Comparison of ENCODE assay signal across 25 cellular contexts in genomic region chr2:2026851-2027250, GRCh38.
"Had no signal": no experiment of that assay in that cellular context is flagged by ENCODE, and none has a peak within 500 bp of the region (broad histone marks: within the 10 kb centered on the region; RNA-seq: fewer than 3 reads in every experiment).

No MANE protein-coding gene starts in this region.

- DNase-seq: activated CD4-positive, alpha-beta T cell treated with anti-CD3 and anti-CD28 coated beads for 4 hours; activated CD4-positive, alpha-beta T cell treated with anti-CD3 and anti-CD28 coated beads, Interleukin-2, amount 50 U/mL, for 4 hours; activated naive CD4-positive, alpha-beta T cell; activated T-cell treated with anti-CD3 and anti-CD28 coated beads for 4 hours; activated T-cell treated with anti-CD3 and anti-CD28 coated beads, Interleukin-2, amount 50 U/mL, for 72 hours; glutamatergic neuron; left ventricle myocardium inferior; pancreas; retina; sigmoid colon; stimulated activated CD4-positive, alpha-beta T cell treated with anti-CD3 and anti-CD28 coated beads, Interleukin-1b, Interleukin-23, amount 100 ng/mL, for 48 hours; stimulated activated CD4-positive, alpha-beta T cell treated with anti-CD3 and anti-CD28 coated beads, Interleukin-4, amount 100 ng/mL, for 4 hours; stimulated activated CD8-positive, alpha-beta memory T cell treated with anti-CD3 and anti-CD28 coated beads, Interleukin-4, amount 100 ng/mL, for 48 hours; uterus had no signal

- H3K27me3 Mint-ChIP-seq: brain; stimulated activated memory B cell treated with anti-CD40 and anti-IgM and Interleukin-4, amounts not matched to agents 10 μg/mL and 1 μg/mL and 100 μg/mL, for 72 hours had no signal

- H3K4me3 ChIP-seq: ascending aorta, cardiac muscle cell, left ventricle myocardium inferior, mucosa of descending colon, pancreas, prostate gland, sigmoid colon, suprapubic skin, transverse colon, uterus had no signal

- H3K9me3 Mint-ChIP-seq: activated naive CD4-positive, alpha-beta T cell treated with anti-CD3 and anti-CD28 coated beads, Interleukin-2, amount 50 U/mL, for 72 hours; activated T-cell treated with anti-CD3 and anti-CD28 coated beads, Interleukin-2, amount 50 U/mL, for 72 hours; brain; nephron had no signal

- H3K36me3 ChIP-seq: ascending aorta, cardiac muscle cell, left ventricle myocardium inferior, neutrophil, pancreas, prostate gland, sigmoid colon, suprapubic skin, transverse colon, uterus had no signal

- H3K4me3 Mint-ChIP-seq: activated T-cell treated with anti-CD3 and anti-CD28 coated beads, Interleukin-2, amount 50 U/mL, for 72 hours; brain; nephron; stimulated activated memory B cell treated with anti-CD40 and anti-IgM and Interleukin-4, amounts not matched to agents 10 μg/mL and 1 μg/mL and 100 μg/mL, for 72 hours had no signal

- H3K27ac Mint-ChIP-seq: activated naive CD4-positive, alpha-beta T cell treated with anti-CD3 and anti-CD28 coated beads, Interleukin-2, amount 50 U/mL, for 72 hours; activated T-cell treated with anti-CD3 and anti-CD28 coated beads, Interleukin-2, amount 50 U/mL, for 72 hours; nephron; stimulated activated memory B cell treated with anti-CD40 and anti-IgM and Interleukin-4, amounts not matched to agents 10 μg/mL and 1 μg/mL and 100 μg/mL, for 72 hours had no signal

- H3K27ac ChIP-seq: ascending aorta, cardiac muscle cell, left ventricle myocardium inferior, neutrophil, pancreas, prostate gland, sigmoid colon, suprapubic skin, uterus had no signal

- H3K4me1 ChIP-seq: ascending aorta, pancreas, prostate gland, suprapubic skin, transverse colon, uterus had no signal

- H3K36me3 Mint-ChIP-seq: activated naive CD4-positive, alpha-beta T cell treated with anti-CD3 and anti-CD28 coated beads, Interleukin-2, amount 50 U/mL, for 72 hours; stimulated activated memory B cell treated with anti-CD40 and anti-IgM and Interleukin-4, amounts not matched to agents 10 μg/mL and 1 μg/mL and 100 μg/mL, for 72 hours had no signal

- ATAC-seq: activated naive CD4-positive, alpha-beta T cell treated with anti-CD3 and anti-CD28 coated beads, Interleukin-2, amount 50 U/mL, for 72 hours; activated T-cell treated with anti-CD3 and anti-CD28 coated beads, Interleukin-2, amount 50 U/mL, for 72 hours had no signal

- H3K27me3 ChIP-seq: ascending aorta, cardiac muscle cell, neutrophil, pancreas, sigmoid colon, suprapubic skin, transverse colon, uterus had no signal

- H3K9me3 ChIP-seq: ascending aorta, left ventricle myocardium inferior, mucosa of descending colon, neutrophil, pancreas, prostate gland, sigmoid colon, suprapubic skin, transverse colon, uterus had no signal

- H3K4me1 Mint-ChIP-seq: nephron; stimulated activated memory B cell treated with anti-CD40 and anti-IgM and Interleukin-4, amounts not matched to agents 10 μg/mL and 1 μg/mL and 100 μg/mL, for 72 hours had no signal
